13 cellular contexts compared by ENCODE assay signal in the genomic region with DNA sequence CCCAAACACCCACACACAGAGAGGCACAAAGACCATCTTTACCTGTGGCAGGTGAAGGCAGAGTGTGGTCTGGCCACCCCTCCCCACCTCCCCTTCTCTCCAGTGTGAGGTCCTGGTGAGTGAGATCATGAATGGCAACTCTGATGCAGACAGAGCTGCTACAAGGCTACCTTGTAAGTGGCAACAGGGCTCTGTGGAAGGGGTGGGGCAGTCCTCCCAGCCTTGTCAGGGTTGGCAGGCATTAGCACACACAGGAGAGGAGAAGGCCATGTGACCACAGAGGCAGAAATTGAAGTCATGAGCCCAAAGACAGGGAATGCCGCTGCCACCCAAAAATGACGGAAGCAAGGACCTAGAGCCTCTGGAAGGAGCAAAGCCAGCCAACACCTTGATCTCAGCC. TPM values are rescaled to one million over a fixed set of nuclear protein-coding genes. Genes with fewer than 3 reads are reported as not detected.
DNase-seq lines count a peak whose midpoint lies in the region; ATAC-seq, FAIRE-seq and TF ChIP-seq lines count a peak whose summit lies in the region.
"Had no signal": no experiment of that assay in that cellular context is flagged by ENCODE, and none has a peak within 500 bp of the region (broad histone marks: within the 10 kb centered on the region; RNA-seq: fewer than 3 reads in every experiment).

No MANE protein-coding gene starts in this region.

- no peak overlapping the region for H2BK120ac ChIP-seq in mesendoderm (ENCODE audit: low read depth, low read length)

- no peak overlapping the region for H3K23ac ChIP-seq in mesendoderm (ENCODE audit: low read length)

- no peaks in the 10 kb centered on the region for H3K9me3 Mint-ChIP-seq in MCF 10A (ENCODE audit: unreplicated experiment)

- H3K9ac ChIP-seq in mesendoderm (ENCODE audit: low read length): no peak overlapping the region

- no TSS peak for BruUV-seq in MCF 10A (replicated peaks; lab: Mats Ljungman, UMichigan)

- FAIRE-seq in urothelium cell line (lab: Jason Lieb, UNC): no peak
- FAIRE-seq: GM18507 had no signal

- H3K56ac ChIP-seq in mesendoderm (ENCODE audit: low read length): peak overlapping the region; percentile 56

- H2AK5ac ChIP-seq in mesendoderm (ENCODE audit: low read length): no peak overlapping the region

- ATAC-seq in HG02678 (IDR thresholded peaks at IDR 0.05; ENCODE audit: unreplicated experiment): no peak
- ATAC-seq: activated CD8-positive, alpha-beta memory T cell treated with anti-CD3 and anti-CD28 coated beads, Interleukin-2, amount 10 ng/mL, durations not matched to agents 7 days and 5 days had no signal

- DNase-seq in NCI-H2196 (lab: John Stamatoyannopoulos, UW; ENCODE audit: unreplicated experiment): peak; percentile 9
- no peak for DNase-seq in NCI-H2196 treated with DMSO at 0.1 percent for 48 hours (lab: John Stamatoyannopoulos, UW; ENCODE audit: unreplicated experiment)
- peak; percentile 34 for DNase-seq in MCF 10A (ENCODE audit: unreplicated experiment)
- no peak for DNase-seq in mesendoderm
- DNase-seq in urothelium cell line (ENCODE audit: low spot score): peak; percentile 64
- no peak for DNase-seq in CD1c-positive myeloid dendritic cell (ENCODE audit: extremely low spot score)
- DNase-seq in NCI-H526 treated with DMSO at 0.1 percent for 48 hours (lab: John Stamatoyannopoulos, UW): no peak
- DNase-seq: activated CD8-positive, alpha-beta memory T cell treated with anti-CD3 and anti-CD28 coated beads, Interleukin-2, amount 10 ng/mL, durations not matched to agents 7 days and 5 days; effector CD4-positive, alpha-beta T cell; naive B cell; NCI-H1417 treated with DMSO at 0.1 percent for 48 hours had no signal

- CTCF ChIA-PET in MCF 10A (lab: Yijun Ruan, JAX): interaction anchor here (0.5 to 1.7 kb wide), 8 partner anchors 9 to 105 kb away, joined by 3 to 9 read pairs (median 3); no protein-coding TSS in a partner anchor

- H3K18ac ChIP-seq in mesendoderm (ENCODE audit: low read length): no peak overlapping the region

- H3K4ac ChIP-seq in mesendoderm (ENCODE audit: low read depth, low read length): no peak overlapping the region

- H3K36me3 Mint-ChIP-seq in MCF 10A (ENCODE audit: insufficient read depth, unreplicated experiment): no peaks in the 10 kb centered on the region
- H3K36me3 Mint-ChIP-seq: activated CD8-positive, alpha-beta memory T cell treated with anti-CD3 and anti-CD28 coated beads, Interleukin-2, amount 10 ng/mL, durations not matched to agents 7 days and 5 days had no signal

- H3K27me3 Mint-ChIP-seq in MCF 10A (ENCODE audit: insufficient read depth, unreplicated experiment): no peaks in the 10 kb centered on the region

- no peak overlapping the region for H4K8ac ChIP-seq in mesendoderm (ENCODE audit: low read depth, low read length)

- no peak overlapping the region for H4K5ac ChIP-seq in mesendoderm (ENCODE audit: low read length)

- H3K27ac Mint-ChIP-seq in MCF 10A (ENCODE audit: low read depth, unreplicated experiment): peak overlapping the region; percentile 77
- H3K27ac Mint-ChIP-seq: activated CD8-positive, alpha-beta memory T cell treated with anti-CD3 and anti-CD28 coated beads, Interleukin-2, amount 10 ng/mL, durations not matched to agents 7 days and 5 days had no signal

- WGBS in mesendoderm (ENCODE audit: extremely low coverage, insufficient coverage, low lambda C conversion rate): no CpG with 5 or more reads among the region's 2 CpGs

- POLR2A ChIA-PET in MCF 10A (lab: Yijun Ruan, JAX): interaction anchor here (0.6 to 1.8 kb wide), 11 partner anchors 9 to 284 kb away, joined by 3 to 8 read pairs (median 5); a partner anchor contains a TSS

- no peak overlapping the region for H3K4me2 ChIP-seq in mesendoderm (ENCODE audit: low read length)

- H3K4me3 Mint-ChIP-seq in MCF 10A (ENCODE audit: unreplicated experiment): peak overlapping the region; percentile 54
- H3K4me3 Mint-ChIP-seq: activated CD8-positive, alpha-beta memory T cell treated with anti-CD3 and anti-CD28 coated beads, Interleukin-2, amount 10 ng/mL, durations not matched to agents 7 days and 5 days; naive B cell had no signal

- H3K4me1 Mint-ChIP-seq in MCF 10A (ENCODE audit: insufficient read depth, unreplicated experiment): peaks cover 33% of the 10 kb centered on the region
- H3K4me1 Mint-ChIP-seq: activated CD8-positive, alpha-beta memory T cell treated with anti-CD3 and anti-CD28 coated beads, Interleukin-2, amount 10 ng/mL, durations not matched to agents 7 days and 5 days had no signal

- H3K79me2 ChIP-seq in mesendoderm (ENCODE audit: control insufficient read depth, insufficient read depth, low read length): no peaks in the 10 kb centered on the region

- H3K27me3 ChIP-seq in mesendoderm (ENCODE audit: insufficient read depth, low read length, poor library complexity): no peaks in the 10 kb centered on the region

- no peaks in the 10 kb centered on the region for H3K36me3 ChIP-seq in mesendoderm (ENCODE audit: control insufficient read depth, insufficient read depth, low read length)

- no peak overlapping the region for H2BK5ac ChIP-seq in mesendoderm (ENCODE audit: low read length)

- H3K4me3 ChIP-seq in mesendoderm (ENCODE audit: low read length): no peak overlapping the region

- no peak overlapping the region for H2BK15ac ChIP-seq in mesendoderm (replicated peaks; ENCODE audit: low read depth)

- H3K27ac ChIP-seq in mesendoderm (ENCODE audit: low read depth, low read length): no peak overlapping the region

- intact Hi-C loops in MCF 10A (cut with micrococcal nuclease): loop anchor here (1.0 to 10.0 kb wide), 2 partner anchors 89 to 191 kb away; no protein-coding TSS in a partner anchor

- H3K4me1 ChIP-seq in mesendoderm (ENCODE audit: control insufficient read depth, low read depth, low read length): peaks cover 6% of the 10 kb centered on the region

- no peaks in the 10 kb centered on the region for H3K79me1 ChIP-seq in mesendoderm (ENCODE audit: low read length)

- TF ChIP-seq CTCF in MCF 10A (IDR thresholded peaks at IDR 0.05; ENCODE audit: unreplicated experiment): no peak

RNA-seq across cellular contexts. Expression of a gene that starts 30.7 kb away (rescaled TPM):
- total RNA-seq in MCF 10A (2022): not detected in 2 replicates
- polyA plus RNA-seq in mesendoderm (2013, experiment 1 of 2): 0.15 TPM
- 0.15 TPM for polyA plus RNA-seq in mesendoderm (2013, experiment 2 of 2)

Comparison
In these comparisons a context has a peak if more than half of its experiments do, and no peak if none do; other contexts are left out.
1. DNase-seq: peak in NCI-H2196 (single experiment), MCF 10A (single experiment) and urothelium cell line (single experiment); none in NCI-H2196 treated with DMSO at 0.1 percent for 48 hours (single experiment), mesendoderm (single experiment), CD1c-positive myeloid dendritic cell (single experiment) and NCI-H526 treated with DMSO at 0.1 percent for 48 hours (single experiment).